In the genomic region with DNA sequence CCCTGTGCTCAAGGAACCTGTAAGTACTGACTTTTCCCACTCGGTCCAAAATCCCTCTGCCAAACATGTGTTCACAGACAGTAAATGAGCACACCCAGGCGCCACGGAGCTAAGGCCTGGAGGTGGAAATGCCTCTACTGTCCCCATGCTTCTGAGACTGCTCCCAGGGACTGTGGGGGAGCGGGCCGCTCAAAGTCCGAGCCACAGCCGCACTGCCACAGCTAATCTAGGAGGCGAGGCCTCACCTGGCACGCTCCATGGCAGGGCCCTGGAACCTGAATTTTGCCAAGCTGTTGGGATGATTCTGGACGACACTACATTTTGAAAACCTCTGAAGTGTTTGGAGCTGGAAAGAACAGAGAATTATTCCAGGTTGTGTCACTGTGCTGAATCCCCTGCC, we compare ENCODE assay signal across 1 cellular context.
TF ChIP-seq lines count a peak whose summit lies in the region.

No MANE protein-coding gene starts in this region.

TF ChIP-seq in H1, 55 proteins besides CTCF, POLR2A, EP300 and RAD21:
- TF ChIP-seq, protein P1, sequence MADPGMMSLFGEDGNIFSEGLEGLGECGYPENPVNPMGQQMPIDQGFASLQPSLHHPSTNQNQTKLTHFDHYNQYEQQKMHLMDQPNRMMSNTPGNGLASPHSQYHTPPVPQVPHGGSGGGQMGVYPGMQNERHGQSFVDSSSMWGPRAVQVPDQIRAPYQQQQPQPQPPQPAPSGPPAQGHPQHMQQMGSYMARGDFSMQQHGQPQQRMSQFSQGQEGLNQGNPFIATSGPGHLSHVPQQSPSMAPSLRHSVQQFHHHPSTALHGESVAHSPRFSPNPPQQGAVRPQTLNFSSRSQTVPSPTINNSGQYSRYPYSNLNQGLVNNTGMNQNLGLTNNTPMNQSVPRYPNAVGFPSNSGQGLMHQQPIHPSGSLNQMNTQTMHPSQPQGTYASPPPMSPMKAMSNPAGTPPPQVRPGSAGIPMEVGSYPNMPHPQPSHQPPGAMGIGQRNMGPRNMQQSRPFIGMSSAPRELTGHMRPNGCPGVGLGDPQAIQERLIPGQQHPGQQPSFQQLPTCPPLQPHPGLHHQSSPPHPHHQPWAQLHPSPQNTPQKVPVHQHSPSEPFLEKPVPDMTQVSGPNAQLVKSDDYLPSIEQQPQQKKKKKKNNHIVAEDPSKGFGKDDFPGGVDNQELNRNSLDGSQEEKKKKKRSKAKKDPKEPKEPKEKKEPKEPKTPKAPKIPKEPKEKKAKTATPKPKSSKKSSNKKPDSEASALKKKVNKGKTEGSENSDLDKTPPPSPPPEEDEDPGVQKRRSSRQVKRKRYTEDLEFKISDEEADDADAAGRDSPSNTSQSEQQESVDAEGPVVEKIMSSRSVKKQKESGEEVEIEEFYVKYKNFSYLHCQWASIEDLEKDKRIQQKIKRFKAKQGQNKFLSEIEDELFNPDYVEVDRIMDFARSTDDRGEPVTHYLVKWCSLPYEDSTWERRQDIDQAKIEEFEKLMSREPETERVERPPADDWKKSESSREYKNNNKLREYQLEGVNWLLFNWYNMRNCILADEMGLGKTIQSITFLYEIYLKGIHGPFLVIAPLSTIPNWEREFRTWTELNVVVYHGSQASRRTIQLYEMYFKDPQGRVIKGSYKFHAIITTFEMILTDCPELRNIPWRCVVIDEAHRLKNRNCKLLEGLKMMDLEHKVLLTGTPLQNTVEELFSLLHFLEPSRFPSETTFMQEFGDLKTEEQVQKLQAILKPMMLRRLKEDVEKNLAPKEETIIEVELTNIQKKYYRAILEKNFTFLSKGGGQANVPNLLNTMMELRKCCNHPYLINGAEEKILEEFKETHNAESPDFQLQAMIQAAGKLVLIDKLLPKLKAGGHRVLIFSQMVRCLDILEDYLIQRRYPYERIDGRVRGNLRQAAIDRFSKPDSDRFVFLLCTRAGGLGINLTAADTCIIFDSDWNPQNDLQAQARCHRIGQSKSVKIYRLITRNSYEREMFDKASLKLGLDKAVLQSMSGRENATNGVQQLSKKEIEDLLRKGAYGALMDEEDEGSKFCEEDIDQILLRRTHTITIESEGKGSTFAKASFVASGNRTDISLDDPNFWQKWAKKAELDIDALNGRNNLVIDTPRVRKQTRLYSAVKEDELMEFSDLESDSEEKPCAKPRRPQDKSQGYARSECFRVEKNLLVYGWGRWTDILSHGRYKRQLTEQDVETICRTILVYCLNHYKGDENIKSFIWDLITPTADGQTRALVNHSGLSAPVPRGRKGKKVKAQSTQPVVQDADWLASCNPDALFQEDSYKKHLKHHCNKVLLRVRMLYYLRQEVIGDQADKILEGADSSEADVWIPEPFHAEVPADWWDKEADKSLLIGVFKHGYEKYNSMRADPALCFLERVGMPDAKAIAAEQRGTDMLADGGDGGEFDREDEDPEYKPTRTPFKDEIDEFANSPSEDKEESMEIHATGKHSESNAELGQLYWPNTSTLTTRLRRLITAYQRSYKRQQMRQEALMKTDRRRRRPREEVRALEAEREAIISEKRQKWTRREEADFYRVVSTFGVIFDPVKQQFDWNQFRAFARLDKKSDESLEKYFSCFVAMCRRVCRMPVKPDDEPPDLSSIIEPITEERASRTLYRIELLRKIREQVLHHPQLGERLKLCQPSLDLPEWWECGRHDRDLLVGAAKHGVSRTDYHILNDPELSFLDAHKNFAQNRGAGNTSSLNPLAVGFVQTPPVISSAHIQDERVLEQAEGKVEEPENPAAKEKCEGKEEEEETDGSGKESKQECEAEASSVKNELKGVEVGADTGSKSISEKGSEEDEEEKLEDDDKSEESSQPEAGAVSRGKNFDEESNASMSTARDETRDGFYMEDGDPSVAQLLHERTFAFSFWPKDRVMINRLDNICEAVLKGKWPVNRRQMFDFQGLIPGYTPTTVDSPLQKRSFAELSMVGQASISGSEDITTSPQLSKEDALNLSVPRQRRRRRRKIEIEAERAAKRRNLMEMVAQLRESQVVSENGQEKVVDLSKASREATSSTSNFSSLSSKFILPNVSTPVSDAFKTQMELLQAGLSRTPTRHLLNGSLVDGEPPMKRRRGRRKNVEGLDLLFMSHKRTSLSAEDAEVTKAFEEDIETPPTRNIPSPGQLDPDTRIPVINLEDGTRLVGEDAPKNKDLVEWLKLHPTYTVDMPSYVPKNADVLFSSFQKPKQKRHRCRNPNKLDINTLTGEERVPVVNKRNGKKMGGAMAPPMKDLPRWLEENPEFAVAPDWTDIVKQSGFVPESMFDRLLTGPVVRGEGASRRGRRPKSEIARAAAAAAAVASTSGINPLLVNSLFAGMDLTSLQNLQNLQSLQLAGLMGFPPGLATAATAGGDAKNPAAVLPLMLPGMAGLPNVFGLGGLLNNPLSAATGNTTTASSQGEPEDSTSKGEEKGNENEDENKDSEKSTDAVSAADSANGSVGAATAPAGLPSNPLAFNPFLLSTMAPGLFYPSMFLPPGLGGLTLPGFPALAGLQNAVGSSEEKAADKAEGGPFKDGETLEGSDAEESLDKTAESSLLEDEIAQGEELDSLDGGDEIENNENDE (IDR thresholded peaks at IDR 0.05; ENCODE audit: insufficient replicate concordance, low read length), result no peak
- no peak for TF ChIP-seq EGR1 (IDR thresholded peaks at IDR 0.05; ENCODE audit: borderline replicate concordance, low read depth, low read length)
- TF ChIP-seq PHF8 (conservative IDR thresholded peaks at IDR 0.05; ENCODE audit: low read depth, low read length), result no peak
- TF ChIP-seq MAFK (IDR thresholded peaks at IDR 0.05; ENCODE audit: low read depth, low read length), result no peak
- no peak for TF ChIP-seq CBX5 (IDR thresholded peaks at IDR 0.05; ENCODE audit: low read depth, low read length)
- no peak for TF ChIP-seq CEBPB (IDR thresholded peaks at IDR 0.05; ENCODE audit: low read depth, low read length)
- no peak for TF ChIP-seq CREB1 (IDR thresholded peaks at IDR 0.05)
- TF ChIP-seq SRF (IDR thresholded peaks at IDR 0.05; ENCODE audit: low read depth, low read length), result no peak
- no peak for TF ChIP-seq SIN3A (conservative IDR thresholded peaks at IDR 0.05 in 1 of 2, IDR thresholded peaks at IDR 0.05 in 1 of 2; ENCODE audit: low read depth in 1 of 2, low read length in 2 of 2)
- TF ChIP-seq SIX5 (IDR thresholded peaks at IDR 0.05; ENCODE audit: low read depth, low read length), result no peak
- TF ChIP-seq, protein P2, sequence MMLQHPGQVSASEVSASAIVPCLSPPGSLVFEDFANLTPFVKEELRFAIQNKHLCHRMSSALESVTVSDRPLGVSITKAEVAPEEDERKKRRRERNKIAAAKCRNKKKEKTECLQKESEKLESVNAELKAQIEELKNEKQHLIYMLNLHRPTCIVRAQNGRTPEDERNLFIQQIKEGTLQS (IDR thresholded peaks at IDR 0.05; ENCODE audit: insufficient read depth, low read depth, low read length), result no peak
- TF ChIP-seq, protein P3, sequence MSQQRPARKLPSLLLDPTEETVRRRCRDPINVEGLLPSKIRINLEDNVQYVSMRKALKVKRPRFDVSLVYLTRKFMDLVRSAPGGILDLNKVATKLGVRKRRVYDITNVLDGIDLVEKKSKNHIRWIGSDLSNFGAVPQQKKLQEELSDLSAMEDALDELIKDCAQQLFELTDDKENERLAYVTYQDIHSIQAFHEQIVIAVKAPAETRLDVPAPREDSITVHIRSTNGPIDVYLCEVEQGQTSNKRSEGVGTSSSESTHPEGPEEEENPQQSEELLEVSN (IDR thresholded peaks at IDR 0.05), result no peak
- TF ChIP-seq, protein P4, sequence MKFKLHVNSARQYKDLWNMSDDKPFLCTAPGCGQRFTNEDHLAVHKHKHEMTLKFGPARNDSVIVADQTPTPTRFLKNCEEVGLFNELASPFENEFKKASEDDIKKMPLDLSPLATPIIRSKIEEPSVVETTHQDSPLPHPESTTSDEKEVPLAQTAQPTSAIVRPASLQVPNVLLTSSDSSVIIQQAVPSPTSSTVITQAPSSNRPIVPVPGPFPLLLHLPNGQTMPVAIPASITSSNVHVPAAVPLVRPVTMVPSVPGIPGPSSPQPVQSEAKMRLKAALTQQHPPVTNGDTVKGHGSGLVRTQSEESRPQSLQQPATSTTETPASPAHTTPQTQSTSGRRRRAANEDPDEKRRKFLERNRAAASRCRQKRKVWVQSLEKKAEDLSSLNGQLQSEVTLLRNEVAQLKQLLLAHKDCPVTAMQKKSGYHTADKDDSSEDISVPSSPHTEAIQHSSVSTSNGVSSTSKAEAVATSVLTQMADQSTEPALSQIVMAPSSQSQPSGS (IDR thresholded peaks at IDR 0.05; ENCODE audit: low read length), result no peak
